12 cellular contexts compared by ENCODE assay signal in genomic region chr17:7016406-7016805, GRCh38. TPM values are rescaled to one million over a fixed set of nuclear protein-coding genes. Genes with fewer than 3 reads are reported as not detected.
DNase-seq lines count a peak whose midpoint lies in the region; ATAC-seq and TF ChIP-seq lines count a peak whose summit lies in the region.
"Had no signal": no experiment of that assay in that cellular context is flagged by ENCODE, and none has a peak within 500 bp of the region (broad histone marks: within the 10 kb centered on the region; RNA-seq: fewer than 3 reads in every experiment).

No MANE protein-coding gene starts in this region.

- H3K9me3 Mint-ChIP-seq in CD4-positive, alpha-beta T cell = no peaks in the 10 kb centered on the region

- no TSS peak for BruUV-seq in Panc1 (replicated peaks; lab: Mats Ljungman, UMichigan)

- H3K27me3 Mint-ChIP-seq in CD4-positive, alpha-beta T cell = no peaks in the 10 kb centered on the region

- peak overlapping the region; percentile 98 for H3K27ac Mint-ChIP-seq in CD4-positive, alpha-beta T cell

- no peak for TF ChIP-seq POLR2A in gastrocnemius medialis (IDR thresholded peaks at IDR 0.05)

- peak overlapping the region; percentile 98 for H3K27ac ChIP-seq in CD4-positive, alpha-beta T cell (ENCODE audit: low read depth, low read length)
- H3K27ac ChIP-seq in Panc1 (ENCODE audit: low read length) = peak overlapping the region; percentile 23
- H3K27ac ChIP-seq in dorsolateral prefrontal cortex = peak overlapping the region in 43 of 59 donors; percentile 23 to 100 (median 99)
- H3K27ac ChIP-seq in gastrocnemius medialis = peak overlapping the region; percentile 93 to 99 (median 96)
- peak overlapping the region in 1 of 2 donors; percentile 99 for H3K27ac ChIP-seq in left lung
- H3K27ac ChIP-seq: epithelial cell of prostate had no signal

- H3K4me1 Mint-ChIP-seq in CD4-positive, alpha-beta T cell (ENCODE audit: low read depth) = peaks cover 63% of the 10 kb centered on the region

- CTCF ChIA-PET in CD4-positive, alpha-beta T cell (lab: Charles Lee) = interaction anchor here (1.1 to 2.8 kb wide), 4 partner anchors 12 to 105 kb away, joined by 4 to 9 read pairs (median 4); partner anchors contain the start of gene SLC16A11
- CTCF ChIA-PET in Panc1 (lab: Charles Lee) = no interaction called here

- POLR2A ChIA-PET in CD4-positive, alpha-beta T cell (lab: Charles Lee) = interaction anchor here (0.6 to 2.8 kb wide), 3 partner anchors 19 to 241 kb away, joined by 3 to 35 read pairs (median 4); partner anchors contain the start of gene SLC16A13
- POLR2A ChIA-PET in Panc1 (lab: Charles Lee) = no interaction called here

- H3K9me3 ChIP-seq in CD4-positive, alpha-beta T cell (ENCODE audit: control insufficient read depth, low read length) = no peaks in the 10 kb centered on the region
- H3K9me3 ChIP-seq in Panc1 (ENCODE audit: control insufficient read depth, insufficient read depth, low read depth, low read length) = no peaks in the 10 kb centered on the region
- no peaks in the 10 kb centered on the region for H3K9me3 ChIP-seq in gastrocnemius medialis
- H3K9me3 ChIP-seq in left lung = no peaks in the 10 kb centered on the region

- H3K4me3 ChIP-seq in Panc1 (ENCODE audit: low read depth in 2 of 2, low read length in 2 of 2) (no peak overlapping the region), dorsolateral prefrontal cortex (peak overlapping the region in 3 of 59 donors; percentile 78 to 99 (median 93)), gastrocnemius medialis (no peak overlapping the region), left lung (no peak overlapping the region)

- intact Hi-C loops in CD4-positive, alpha-beta T cell (cut with DNase I, micrococcal nuclease) = loop anchor here in 1 of 2 experiments (10.0 kb wide), 4 partner anchors 262 to 1522 kb away; partner anchors contain the start of genes NDEL1, RPL26 and XAF1
- intact Hi-C loops in Panc1 (cut with micrococcal nuclease; ENCODE audit: unreplicated experiment) = no loop called here
- intact Hi-C loops in dorsolateral prefrontal cortex (cut with DNase I) = no loop called here
- intact Hi-C loops in gastrocnemius medialis (cut with DNase I; ENCODE audit: low total_unique reads) = loop anchor here (5.0 to 10.0 kb wide), 3 partner anchors 558 to 1529 kb away; partner anchors contain the start of genes CD68, DERL2, KDM6B and MIS12
- intact Hi-C loops in left lung (cut with DNase I) = no loop called here

- H3K36me3 Mint-ChIP-seq in CD4-positive, alpha-beta T cell (ENCODE audit: low read depth) = peaks cover 36% of the 10 kb centered on the region

- ATAC-seq in CD4-positive, alpha-beta T cell (ENCODE audit: poor library complexity) = no peak
- ATAC-seq in Panc1 (no peak), gastrocnemius medialis (no peak), left lung (no peak), GM19463 (IDR thresholded peaks at IDR 0.05; ENCODE audit: unreplicated experiment) (no peak), HG03378 (IDR thresholded peaks at IDR 0.05; ENCODE audit: unreplicated experiment) (no peak)

- in situ Hi-C loops in Panc1 (cut with HindIII; ENCODE audit: low pct_unique_long_range_greater_than_20kb, low sequenced_read_pairs) = no loop called here
- in situ Hi-C loops in gastrocnemius medialis (cut with MboI; ENCODE audit: low sequenced_read_pairs in 4 of 4) = loop anchor here (25.0 kb wide), 2 partner anchors 354 to 379 kb away; partner anchors contain the start of genes C17orf100 (in 3 of the 4), MED31 (in 3 of the 4), KIAA0753 (in 1 of the 4) and TXNDC17 (in 1 of the 4)

- no peak for TF ChIP-seq CTCF in CD4-positive, alpha-beta T cell (IDR thresholded peaks at IDR 0.05)
- no peak for TF ChIP-seq CTCF in Panc1 (IDR thresholded peaks at IDR 0.05)
- TF ChIP-seq CTCF in dorsolateral prefrontal cortex (IDR thresholded peaks at IDR 0.05 in 54 of 56, conservative IDR thresholded peaks at IDR 0.05 in 2 of 56; ENCODE audit: low read depth in 1 of 56, partially characterized antibody in 56 of 56) = no peak
- no peak for TF ChIP-seq CTCF in gastrocnemius medialis (IDR thresholded peaks at IDR 0.05 in 4 of 5, conservative IDR thresholded peaks at IDR 0.05 in 1 of 5)
- TF ChIP-seq CTCF in left lung (IDR thresholded peaks at IDR 0.05) = no peak

- H3K36me3 ChIP-seq in Panc1 (ENCODE audit: control insufficient read depth, insufficient read depth, low read length) = peaks cover 18% of the 10 kb centered on the region; the same call in 1 of the 2 replicates
- H3K36me3 ChIP-seq in gastrocnemius medialis = peaks cover 0 to 10% of the 10 kb centered on the region in 2 donors
- H3K36me3 ChIP-seq in left lung = peaks cover 0 to 15% of the 10 kb centered on the region in 2 donors

- no peak for DNase-seq in CD4-positive, alpha-beta T cell
- DNase-seq in Panc1 (ENCODE audit: low read depth, low spot score) (no peak), dorsolateral prefrontal cortex (no peak), gastrocnemius medialis (no peak), NCI-H510A (lab: John Stamatoyannopoulos, UW) (no peak), left lung (no peak)
- DNase-seq: activated effector memory CD4-positive, alpha-beta T cell treated with anti-CD3 and anti-CD28 coated beads, Interleukin-2, amount 50 U/mL, for 16 hours had no signal

- H3K4me3 Mint-ChIP-seq in CD4-positive, alpha-beta T cell = peak overlapping the region; percentile 92

- no peaks in the 10 kb centered on the region for H3K27me3 ChIP-seq in CD4-positive, alpha-beta T cell (ENCODE audit: control insufficient read depth, insufficient read depth, low read length)
- H3K27me3 ChIP-seq in Panc1 (ENCODE audit: control insufficient read depth, insufficient read depth, low read length) = no peaks in the 10 kb centered on the region
- H3K27me3 ChIP-seq in dorsolateral prefrontal cortex = no peaks in the 10 kb centered on the region
- no peaks in the 10 kb centered on the region for H3K27me3 ChIP-seq in gastrocnemius medialis
- no peaks in the 10 kb centered on the region for H3K27me3 ChIP-seq in left lung

- H3K4me1 ChIP-seq in Panc1 (ENCODE audit: control insufficient read depth, insufficient read depth, low read length) (peaks cover 26% of the 10 kb centered on the region), gastrocnemius medialis (peaks cover 49 to 63% of the 10 kb centered on the region in 2 donors), left lung (peaks cover 4 to 75% of the 10 kb centered on the region in 2 donors)

RNA-seq across cellular contexts. Expression of gene RNASEK, which starts 4.0 kb away (rescaled TPM):
- 10 to 100 TPM; 96.8 to 98.9 TPM for total RNA-seq in CD4-positive, alpha-beta T cell
- total RNA-seq in Panc1 (2021; ENCODE audit: unreplicated experiment) (196 TPM), dorsolateral prefrontal cortex (100 to 1,000 TPM; 128 to 301 (median 209) TPM), gastrocnemius medialis (100 to 1,000 TPM; 181 to 201 (median 190) TPM), left lung (100 to 1,000 TPM; 279 to 284 TPM)
- polyA plus RNA-seq in Panc1 (2012; ENCODE audit: insufficient read length) = 255 TPM

RNA-seq across cellular contexts. Expression of gene BCL6B, which starts 6.4 kb away (rescaled TPM):
- total RNA-seq in CD4-positive, alpha-beta T cell = not detected
- total RNA-seq in Panc1 (2021; ENCODE audit: unreplicated experiment) = 0.18 TPM
- 0.18 TPM for polyA plus RNA-seq in Panc1 (2012; ENCODE audit: insufficient read length)
- 10 to 100 TPM in 7 of 120 experiments, 1 to 10 TPM in 108, under 1 TPM in 5; 0.39 to 16.5 (median 3.9) TPM for total RNA-seq in dorsolateral prefrontal cortex
- 1 to 10 TPM; 1.2 to 3.9 (median 2.1) TPM for total RNA-seq in gastrocnemius medialis
- 10 to 100 TPM; 13.3 to 17.2 TPM for total RNA-seq in left lung

RNA-seq across cellular contexts. Expression of gene SLC16A13, which starts 19.4 kb away (rescaled TPM):
- 1 to 10 TPM; 2.3 to 2.4 TPM for total RNA-seq in CD4-positive, alpha-beta T cell
- total RNA-seq in Panc1 (2021; ENCODE audit: unreplicated experiment) = 13.1 TPM
- polyA plus RNA-seq in Panc1 (2012; ENCODE audit: insufficient read length) = 10.7 TPM
- 1 to 10 TPM in 108 of 120 experiments, under 1 TPM in 12; 0.55 to 4.2 (median 1.7) TPM for total RNA-seq in dorsolateral prefrontal cortex
- total RNA-seq in gastrocnemius medialis = under 1 TPM in 2 of 4 donors, not detected in 2; 0.36 to 0.49 TPM
- total RNA-seq in left lung = 10 to 100 TPM in 1 of 2 donors, 1 to 10 TPM in 1; 9.5 to 21.5 TPM

RNA-seq across cellular contexts. Expression of gene ALOX12, which starts 20.6 kb away (rescaled TPM):
- not detected for total RNA-seq in CD4-positive, alpha-beta T cell
- not detected for total RNA-seq in Panc1 (2021; ENCODE audit: unreplicated experiment)
- polyA plus RNA-seq in Panc1 (2012; ENCODE audit: insufficient read length) = 1.4 TPM
- total RNA-seq in dorsolateral prefrontal cortex = 1 to 10 TPM in 2 of 120 experiments, under 1 TPM in 27, not detected in 91; 0.18 to 1.8 (median 0.47) TPM
- not detected for total RNA-seq in gastrocnemius medialis
- under 1 TPM; 0.29 to 0.67 TPM for total RNA-seq in left lung
- total RNA-seq: T-helper 1 cell treated with Interleukin-12 subunit alpha and Interleukin-12 subunit beta and Interleukin-4 antibody, amounts not matched to agents 30 ng/mL and 1 ng/mL, for 36 hours had no signal

RNA-seq across cellular contexts. Expression of gene SLC16A11, which starts 27.5 kb away (rescaled TPM):
- total RNA-seq in CD4-positive, alpha-beta T cell = 1 to 10 TPM; 1.1 to 1.4 TPM
- total RNA-seq in Panc1 (2021; ENCODE audit: unreplicated experiment) (not detected), dorsolateral prefrontal cortex (1 to 10 TPM in 116 of 120 experiments, under 1 TPM in 4; 0.57 to 6.4 (median 2.4) TPM), gastrocnemius medialis (under 1 TPM in 2 of 4 donors, not detected in 2; 0.31 to 0.78 TPM), left lung (1 to 10 TPM; 1.2 to 2.5 TPM)
- 0.62 TPM for polyA plus RNA-seq in Panc1 (2012; ENCODE audit: insufficient read length)
- total RNA-seq: kidney epithelial cell had no signal
